21 cellular contexts compared by ENCODE assay signal in the genomic region with DNA sequence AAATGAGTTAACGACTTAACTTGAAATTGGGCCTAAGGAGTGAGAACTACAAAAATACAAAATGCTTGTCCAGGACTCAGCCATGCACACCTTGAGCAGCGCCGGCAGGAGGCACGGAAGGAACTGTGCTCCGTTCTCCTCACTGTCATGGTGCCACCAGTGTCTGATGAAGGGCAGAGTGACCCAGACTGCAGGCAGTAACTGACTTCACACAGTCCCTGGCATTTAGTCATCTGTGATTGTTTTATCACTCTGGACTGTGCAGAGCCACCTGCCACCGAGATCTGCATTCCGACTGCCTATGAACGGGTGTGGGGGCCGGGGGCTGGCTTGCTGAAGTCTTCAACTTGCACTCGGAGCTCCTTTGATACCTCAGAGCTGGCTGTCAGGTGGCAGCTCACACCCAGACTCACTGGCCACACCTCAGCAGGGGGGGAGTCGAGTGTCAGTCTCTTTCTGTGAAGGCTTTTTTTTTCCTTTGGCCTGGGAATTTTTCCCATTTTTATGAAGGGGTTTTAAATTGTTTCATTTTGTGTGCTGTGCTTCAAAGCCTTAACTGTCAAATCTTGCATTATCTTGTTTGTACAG. TPM values are rescaled to one million over a fixed set of nuclear protein-coding genes. Genes with fewer than 3 reads are reported as not detected.
A peak's percentile ranks its signal among the peaks of the same experiment; 100 is the strongest.
DNase-seq lines count a peak whose midpoint lies in the region; ATAC-seq lines count a peak whose summit lies in the region.
"Had no signal": no experiment of that assay in that cellular context is flagged by ENCODE, and none has a peak within 500 bp of the region (broad histone marks: within the 10 kb centered on the region; RNA-seq: fewer than 3 reads in every experiment).

No MANE protein-coding gene starts in this region.

- H3K4me1 ChIP-seq in right cardiac atrium (ENCODE audit: control insufficient read depth, insufficient read depth, low read length): peaks cover 3% of the 10 kb centered on the region
- H3K4me1 ChIP-seq: A549 had no signal

- intact Hi-C loops in activated CD4-positive, alpha-beta T cell treated with anti-CD3 and anti-CD28 coated beads, Interleukin-2, amount 10 ng/mL, durations not matched to agents 24 days and 14 days (cut with micrococcal nuclease): no loop called here
- intact Hi-C loops in activated CD4-positive, alpha-beta memory T cell treated with anti-CD3 and anti-CD28 coated beads for 36 hours (cut with micrococcal nuclease): no loop called here
- intact Hi-C loops in right cardiac atrium (cut with DNase I): no loop called here
- intact Hi-C loops in sciatic nerve (cut with DNase I): no loop called here

- DNase-seq in activated CD4-positive, alpha-beta T cell treated with anti-CD3 and anti-CD28 coated beads, Interleukin-2, amount 10 ng/mL, durations not matched to agents 24 days and 14 days: no peak
- DNase-seq in activated CD4-positive, alpha-beta T cell treated with anti-CD3 and anti-CD28 coated beads for 48 hours: no peak
- no peak for DNase-seq in activated CD4-positive, alpha-beta memory T cell treated with anti-CD3 and anti-CD28 coated beads for 36 hours
- DNase-seq in right cardiac atrium: peak in 1 of 3 donors; percentile 46
- DNase-seq in sciatic nerve (ENCODE audit: low spot score): peak; percentile 40
- no peak for DNase-seq in amniotic stem cell (lab: John Stamatoyannopoulos, UW)
- no peak for DNase-seq in NCI-H1092 treated with DMSO at 0.1 percent for 48 hours (lab: John Stamatoyannopoulos, UW)
- DNase-seq: activated CD8-positive, alpha-beta memory T cell treated with anti-CD3 and anti-CD28 coated beads for 24 hours; activated naive CD4-positive, alpha-beta T cell treated with anti-CD3 and anti-CD28 coated beads for 36 hours; gastrocnemius medialis; mammary epithelial cell; naive thymus-derived CD8-positive, alpha-beta T cell; NCI-H1092; stimulated activated CD4-positive, alpha-beta T cell treated with anti-CD3 and anti-CD28 coated beads, Interleukin-15, amount 100 ng/mL, for 24 hours had no signal

- H3K4me1 Mint-ChIP-seq in activated CD4-positive, alpha-beta T cell treated with anti-CD3 and anti-CD28 coated beads, Interleukin-2, amount 10 ng/mL, durations not matched to agents 24 days and 14 days: peaks cover 2% of the 10 kb centered on the region
- peaks cover 2% of the 10 kb centered on the region for H3K4me1 Mint-ChIP-seq in activated CD4-positive, alpha-beta memory T cell treated with anti-CD3 and anti-CD28 coated beads for 36 hours (ENCODE audit: low read depth)

- POLR2A ChIA-PET in activated CD4-positive, alpha-beta memory T cell treated with anti-CD3 and anti-CD28 coated beads for 36 hours (lab: Charles Lee): no interaction called here

- H3K9me3 ChIP-seq in right cardiac atrium (ENCODE audit: control insufficient read depth, low read length): no peaks in the 10 kb centered on the region
- H3K9me3 ChIP-seq: A549, gastrocnemius medialis had no signal

- H3K27me3 ChIP-seq in right cardiac atrium (ENCODE audit: control insufficient read depth, insufficient read depth): no peaks in the 10 kb centered on the region
- H3K27me3 ChIP-seq: gastrocnemius medialis had no signal

- no peak overlapping the region for H3K4me3 ChIP-seq in right cardiac atrium (ENCODE audit: low read length)
- H3K4me3 ChIP-seq: A549, gastrocnemius medialis had no signal

- 64% methylated on average over 11 of the region's 11 CpGs for WGBS in right cardiac atrium

- no peaks in the 10 kb centered on the region for H3K27me3 Mint-ChIP-seq in activated CD4-positive, alpha-beta T cell treated with anti-CD3 and anti-CD28 coated beads, Interleukin-2, amount 10 ng/mL, durations not matched to agents 24 days and 14 days
- H3K27me3 Mint-ChIP-seq in activated CD4-positive, alpha-beta memory T cell treated with anti-CD3 and anti-CD28 coated beads for 36 hours: no peaks in the 10 kb centered on the region
- H3K27me3 Mint-ChIP-seq: naive thymus-derived CD8-positive, alpha-beta T cell; stimulated activated naive CD8-positive, alpha-beta T cell treated with anti-CD3 and anti-CD28 coated beads, Interleukin-15, Interleukin-2, amounts not matched to agents 100 ng/mL and 50 ng/mL, for 24 hours had no signal

- H3K4me3 Mint-ChIP-seq in activated CD4-positive, alpha-beta T cell treated with anti-CD3 and anti-CD28 coated beads, Interleukin-2, amount 10 ng/mL, durations not matched to agents 24 days and 14 days: no peak overlapping the region
- no peak overlapping the region for H3K4me3 Mint-ChIP-seq in activated CD4-positive, alpha-beta memory T cell treated with anti-CD3 and anti-CD28 coated beads for 36 hours
- H3K4me3 Mint-ChIP-seq: activated naive CD4-positive, alpha-beta T cell treated with anti-CD3 and anti-CD28 coated beads for 36 hours; dendritic cell treated with granulocyte-macrophage colony-stimulating factor and Interleukin-4, amounts not matched to agents 40 ng/mL and 50 ng/mL, for 4 days; stimulated activated naive CD8-positive, alpha-beta T cell treated with anti-CD3 and anti-CD28 coated beads, Interleukin-15, Interleukin-2, amounts not matched to agents 100 ng/mL and 50 ng/mL, for 24 hours had no signal

- ATAC-seq in right cardiac atrium: peak; percentile 70 to 81
- ATAC-seq in sciatic nerve: no peak
- no peak for ATAC-seq in HG03159 (IDR thresholded peaks at IDR 0.05; ENCODE audit: unreplicated experiment)

- H3K36me3 Mint-ChIP-seq in activated CD4-positive, alpha-beta T cell treated with anti-CD3 and anti-CD28 coated beads, Interleukin-2, amount 10 ng/mL, durations not matched to agents 24 days and 14 days (ENCODE audit: low read depth): peaks cover 49% of the 10 kb centered on the region
- H3K36me3 Mint-ChIP-seq in activated CD4-positive, alpha-beta memory T cell treated with anti-CD3 and anti-CD28 coated beads for 36 hours: peaks cover 33% of the 10 kb centered on the region

- CTCF ChIA-PET in activated CD4-positive, alpha-beta memory T cell treated with anti-CD3 and anti-CD28 coated beads for 36 hours (lab: Charles Lee): interaction anchor here (0.7 kb wide), 1 partner anchor 1090 kb away, joined by 3 read pairs; no protein-coding TSS in a partner anchor

- H3K27ac ChIP-seq in right cardiac atrium (ENCODE audit: low read length): no peak overlapping the region
- H3K27ac ChIP-seq: A549, C4-2B, epithelial cell of prostate, gastrocnemius medialis, KMS-11 had no signal

- H3K27ac Mint-ChIP-seq in activated CD4-positive, alpha-beta T cell treated with anti-CD3 and anti-CD28 coated beads, Interleukin-2, amount 10 ng/mL, durations not matched to agents 24 days and 14 days: peak overlapping the region; percentile 25
- peak overlapping the region; percentile 8 for H3K27ac Mint-ChIP-seq in activated CD4-positive, alpha-beta memory T cell treated with anti-CD3 and anti-CD28 coated beads for 36 hours
- H3K27ac Mint-ChIP-seq: activated naive CD4-positive, alpha-beta T cell treated with anti-CD3 and anti-CD28 coated beads for 36 hours; dendritic cell treated with granulocyte-macrophage colony-stimulating factor and Interleukin-4, amounts not matched to agents 40 ng/mL and 50 ng/mL, for 4 days; stimulated activated naive CD8-positive, alpha-beta T cell treated with anti-CD3 and anti-CD28 coated beads, Interleukin-15, Interleukin-2, amounts not matched to agents 100 ng/mL and 50 ng/mL, for 24 hours had no signal

- no peaks in the 10 kb centered on the region for H3K9me3 Mint-ChIP-seq in activated CD4-positive, alpha-beta T cell treated with anti-CD3 and anti-CD28 coated beads, Interleukin-2, amount 10 ng/mL, durations not matched to agents 24 days and 14 days
- H3K9me3 Mint-ChIP-seq in activated CD4-positive, alpha-beta memory T cell treated with anti-CD3 and anti-CD28 coated beads for 36 hours: no peaks in the 10 kb centered on the region
- H3K9me3 Mint-ChIP-seq: activated naive CD4-positive, alpha-beta T cell treated with anti-CD3 and anti-CD28 coated beads for 36 hours; dendritic cell treated with granulocyte-macrophage colony-stimulating factor and Interleukin-4, amounts not matched to agents 40 ng/mL and 50 ng/mL, for 4 days; naive thymus-derived CD8-positive, alpha-beta T cell; stimulated activated naive CD8-positive, alpha-beta T cell treated with anti-CD3 and anti-CD28 coated beads, Interleukin-15, Interleukin-2, amounts not matched to agents 100 ng/mL and 50 ng/mL, for 24 hours had no signal

RNA-seq across cellular contexts. Expression of a gene that starts 20.2 kb away (rescaled TPM):
- total RNA-seq in activated CD4-positive, alpha-beta T cell treated with anti-CD3 and anti-CD28 coated beads, Interleukin-2, amount 10 ng/mL, durations not matched to agents 24 days and 14 days: 16.3 and 16.4 TPM in 2 replicates
- 10 to 100 TPM; 16.1 to 16.3 TPM for total RNA-seq in activated CD4-positive, alpha-beta memory T cell treated with anti-CD3 and anti-CD28 coated beads for 36 hours
- total RNA-seq in right cardiac atrium: 10 to 100 TPM in 2 of 4 donors, 1 to 10 TPM in 2; 8.7 to 12.1 (median 10.7) TPM
- 7.8 TPM for polyA plus RNA-seq in right cardiac atrium
- total RNA-seq in sciatic nerve: 32.4 TPM

Comparison
In these comparisons a context has a peak if more than half of its experiments do, and no peak if none do; other contexts are left out.
1. ATAC-seq: peak in right cardiac atrium (2 of 2); none in sciatic nerve (single experiment) and HG03159 (single experiment).